Comparison of ENCODE assay signal across 8 cellular contexts in genomic region chr7:101085000-101085948, GRCh38. TPM values are rescaled to one million over a fixed set of nuclear protein-coding genes. Genes with fewer than 3 reads are reported as not detected.
DNase-seq lines count a peak whose midpoint lies in the region; ATAC-seq and TF ChIP-seq lines count a peak whose summit lies in the region.

TRIM56 (plus strand) TSS chr7:101085481; CDS start chr7:101087313, 1,832 bp downstream.

- TF ChIP-seq CTCF in foreskin keratinocyte (conservative IDR thresholded peaks at IDR 0.05) (no peak), neutrophil (IDR thresholded peaks at IDR 0.05) (no peak), subcutaneous adipose tissue (IDR thresholded peaks at IDR 0.05; ENCODE audit: low read depth) (no peak)

- no peaks in the 10 kb centered on the region for H3K27me3 ChIP-seq in foreskin keratinocyte
- H3K27me3 ChIP-seq in neutrophil: no peaks in the 10 kb centered on the region

- peak; percentile 89 for DNase-seq in DMS 273 (lab: John Stamatoyannopoulos, UW; ENCODE audit: unreplicated experiment)
- DNase-seq in Jurkat, Clone E6-1 (ENCODE audit: low read depth, low spot score): peak; percentile 61
- peak; percentile 69 to 77 for DNase-seq in SHP77 (lab: John Stamatoyannopoulos, UW)
- peak; percentile 59 for DNase-seq in activated gamma-delta T cell (lab: John Stamatoyannopoulos, UW)
- DNase-seq in foreskin keratinocyte: peak; percentile 99

- H3K4me1 ChIP-seq in foreskin keratinocyte: peaks cover 8% of the 10 kb centered on the region
- peaks cover 19 to 25% of the 10 kb centered on the region in 2 experiments for H3K4me1 ChIP-seq in neutrophil (ENCODE audit: control insufficient read depth in 1 of 2, insufficient read depth in 1 of 2, low read depth in 1 of 2, low read length in 1 of 2)

- H3K4me3 ChIP-seq in Jurkat, Clone E6-1 (ENCODE audit: low read length): peak within 1 kb of the TSS; percentile 99
- H3K4me3 ChIP-seq in neutrophil (ENCODE audit: low read depth in 1 of 2, low read length in 1 of 2): peak within 1 kb of the TSS; percentile 85 to 86

- H3K27ac ChIP-seq in foreskin keratinocyte: peak within 1 kb of the TSS; percentile 93
- peak within 1 kb of the TSS; percentile 93 for H3K27ac ChIP-seq in neutrophil

- peak; percentile 82 for ATAC-seq in GM21526 (IDR thresholded peaks at IDR 0.05; ENCODE audit: low FRiP score, unreplicated experiment)
- ATAC-seq in foreskin keratinocyte: peak; percentile 91

- no peaks in the 10 kb centered on the region for H3K9me3 ChIP-seq in neutrophil

- H3K36me3 ChIP-seq in neutrophil: peaks cover 37% of the 10 kb centered on the region

RNA-seq across cellular contexts. Expression of gene TRIM56, which starts in this region (rescaled TPM):
- 22.5 TPM for polyA plus RNA-seq in Jurkat, Clone E6-1 (2012; ENCODE audit: insufficient read depth, insufficient read length)
- 13.2 and 14.6 TPM in 2 replicates for total RNA-seq in foreskin keratinocyte
- 5.4 and 5.9 TPM in 2 replicates for polyA plus RNA-seq in foreskin keratinocyte
- 10 to 100 TPM; 11.9 to 47.1 (median 15.3) TPM for total RNA-seq in subcutaneous adipose tissue

Comparison
In these comparisons a context has a peak if more than half of its experiments do, and no peak if none do; other contexts are left out.
1. Peak in every context shown above with its lines: DNase-seq, ATAC-seq, H3K4me3 ChIP-seq and H3K27ac ChIP-seq.